ENCODE assay signal across 1 cellular context in the genomic region with DNA sequence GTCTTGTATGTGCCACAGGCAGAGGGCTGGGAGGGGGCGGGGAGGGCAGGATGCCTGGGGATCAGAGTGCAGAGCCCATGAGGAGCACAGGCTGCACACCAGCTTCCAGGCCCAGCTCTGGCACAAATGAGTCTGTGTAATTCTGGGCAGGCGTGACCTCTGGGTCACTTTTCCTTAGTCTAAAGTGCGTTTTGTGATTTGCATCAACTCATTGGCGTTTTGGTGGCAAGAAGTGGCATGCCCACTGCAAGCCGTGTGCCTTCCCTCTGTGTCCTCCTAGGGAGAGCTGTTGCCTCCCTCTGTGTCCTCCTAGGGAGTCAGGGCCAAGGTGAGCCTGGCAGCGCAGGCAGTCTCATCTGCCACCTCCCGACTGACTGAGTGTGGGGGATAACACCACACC.
TF ChIP-seq lines count a peak whose summit lies in the region.

No MANE protein-coding gene starts in this region.

TF ChIP-seq in HepG2, 621 proteins besides CTCF, POLR2A, EP300 and RAD21 (continued from another document and continues in another):
- TF ChIP-seq, protein P1, sequence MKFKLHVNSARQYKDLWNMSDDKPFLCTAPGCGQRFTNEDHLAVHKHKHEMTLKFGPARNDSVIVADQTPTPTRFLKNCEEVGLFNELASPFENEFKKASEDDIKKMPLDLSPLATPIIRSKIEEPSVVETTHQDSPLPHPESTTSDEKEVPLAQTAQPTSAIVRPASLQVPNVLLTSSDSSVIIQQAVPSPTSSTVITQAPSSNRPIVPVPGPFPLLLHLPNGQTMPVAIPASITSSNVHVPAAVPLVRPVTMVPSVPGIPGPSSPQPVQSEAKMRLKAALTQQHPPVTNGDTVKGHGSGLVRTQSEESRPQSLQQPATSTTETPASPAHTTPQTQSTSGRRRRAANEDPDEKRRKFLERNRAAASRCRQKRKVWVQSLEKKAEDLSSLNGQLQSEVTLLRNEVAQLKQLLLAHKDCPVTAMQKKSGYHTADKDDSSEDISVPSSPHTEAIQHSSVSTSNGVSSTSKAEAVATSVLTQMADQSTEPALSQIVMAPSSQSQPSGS (CRISPR knock-in tag; IDR thresholded peaks at IDR 0.05): no peak
- TF ChIP-seq TAF1 (CRISPR knock-in tag; IDR thresholded peaks at IDR 0.05) (no peak), ZMAT3 (CRISPR knock-in tag; conservative IDR thresholded peaks at IDR 0.05) (no peak), GMEB2 (CRISPR knock-in tag; IDR thresholded peaks at IDR 0.05; ENCODE audit: low read depth) (no peak), DBP (CRISPR knock-in tag; IDR thresholded peaks at IDR 0.05; ENCODE audit: not compliant biosample characterization) (no peak), ZNF879 (CRISPR knock-in tag; IDR thresholded peaks at IDR 0.05) (no peak), ZNF790 (CRISPR knock-in tag; IDR thresholded peaks at IDR 0.05; ENCODE audit: borderline replicate concordance) (no peak), ZNF572 (CRISPR knock-in tag; IDR thresholded peaks at IDR 0.05) (no peak), PCBP1 (IDR thresholded peaks at IDR 0.05; ENCODE audit: borderline replicate concordance, low read depth, low read length) (no peak), HNF4G (IDR thresholded peaks at IDR 0.05; ENCODE audit: borderline replicate concordance, low read depth, low read length) (peak; percentile 59), HNF4G (CRISPR knock-in tag; IDR thresholded peaks at IDR 0.05; ENCODE audit: borderline replicate concordance, low read depth) (no peak), ARNTL (CRISPR knock-in tag; IDR thresholded peaks at IDR 0.05) (no peak), ETS1 (CRISPR knock-in tag; IDR thresholded peaks at IDR 0.05) (no peak), NFRKB (IDR thresholded peaks at IDR 0.05) (no peak), MIER3 (CRISPR knock-in tag; IDR thresholded peaks at IDR 0.05; ENCODE audit: borderline replicate concordance) (no peak), KAT8 (CRISPR knock-in tag; IDR thresholded peaks at IDR 0.05) (no peak), ZNF891 (CRISPR knock-in tag; IDR thresholded peaks at IDR 0.05) (no peak), TBL1XR1 (IDR thresholded peaks at IDR 0.05; ENCODE audit: borderline replicate concordance, low read length, partially characterized antibody) (peak; percentile 24), HNRNPH1 (optimal IDR thresholded peaks at IDR 0.05; ENCODE audit: low read depth, low read length) (no peak), MYPOP (CRISPR knock-in tag; IDR thresholded peaks at IDR 0.05) (no peak), SMAD9 (CRISPR knock-in tag; IDR thresholded peaks at IDR 0.05) (no peak), HIVEP1 (CRISPR knock-in tag; IDR thresholded peaks at IDR 0.05) (no peak), REL (CRISPR knock-in tag; conservative IDR thresholded peaks at IDR 0.05) (no peak), ZNF737 (CRISPR knock-in tag; IDR thresholded peaks at IDR 0.05; ENCODE audit: borderline replicate concordance) (no peak), ZNF260 (CRISPR knock-in tag; IDR thresholded peaks at IDR 0.05; ENCODE audit: borderline replicate concordance, low read depth) (no peak), AGO2 (optimal IDR thresholded peaks at IDR 0.05; ENCODE audit: low read depth, low read length) (peak; percentile 16), ZBTB40 (IDR thresholded peaks at IDR 0.05) (no peak), ZBTB40 (CRISPR knock-in tag; IDR thresholded peaks at IDR 0.05) (no peak), MTERF4 (CRISPR knock-in tag; IDR thresholded peaks at IDR 0.05) (no peak), MXI1 (IDR thresholded peaks at IDR 0.05; ENCODE audit: borderline replicate concordance, low read depth, low read length) (no peak), HNRNPL (IDR thresholded peaks at IDR 0.05; ENCODE audit: low read depth, low read length) (peak; percentile 89), ZNF773 (CRISPR knock-in tag; IDR thresholded peaks at IDR 0.05; ENCODE audit: borderline replicate concordance) (no peak)
- TF ChIP-seq, protein P2, sequence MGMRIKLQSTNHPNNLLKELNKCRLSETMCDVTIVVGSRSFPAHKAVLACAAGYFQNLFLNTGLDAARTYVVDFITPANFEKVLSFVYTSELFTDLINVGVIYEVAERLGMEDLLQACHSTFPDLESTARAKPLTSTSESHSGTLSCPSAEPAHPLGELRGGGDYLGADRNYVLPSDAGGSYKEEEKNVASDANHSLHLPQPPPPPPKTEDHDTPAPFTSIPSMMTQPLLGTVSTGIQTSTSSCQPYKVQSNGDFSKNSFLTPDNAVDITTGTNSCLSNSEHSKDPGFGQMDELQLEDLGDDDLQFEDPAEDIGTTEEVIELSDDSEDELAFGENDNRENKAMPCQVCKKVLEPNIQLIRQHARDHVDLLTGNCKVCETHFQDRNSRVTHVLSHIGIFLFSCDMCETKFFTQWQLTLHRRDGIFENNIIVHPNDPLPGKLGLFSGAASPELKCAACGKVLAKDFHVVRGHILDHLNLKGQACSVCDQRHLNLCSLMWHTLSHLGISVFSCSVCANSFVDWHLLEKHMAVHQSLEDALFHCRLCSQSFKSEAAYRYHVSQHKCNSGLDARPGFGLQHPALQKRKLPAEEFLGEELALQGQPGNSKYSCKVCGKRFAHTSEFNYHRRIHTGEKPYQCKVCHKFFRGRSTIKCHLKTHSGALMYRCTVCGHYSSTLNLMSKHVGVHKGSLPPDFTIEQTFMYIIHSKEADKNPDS (CRISPR knock-in tag; IDR thresholded peaks at IDR 0.05): no peak
- TF ChIP-seq, protein P3, sequence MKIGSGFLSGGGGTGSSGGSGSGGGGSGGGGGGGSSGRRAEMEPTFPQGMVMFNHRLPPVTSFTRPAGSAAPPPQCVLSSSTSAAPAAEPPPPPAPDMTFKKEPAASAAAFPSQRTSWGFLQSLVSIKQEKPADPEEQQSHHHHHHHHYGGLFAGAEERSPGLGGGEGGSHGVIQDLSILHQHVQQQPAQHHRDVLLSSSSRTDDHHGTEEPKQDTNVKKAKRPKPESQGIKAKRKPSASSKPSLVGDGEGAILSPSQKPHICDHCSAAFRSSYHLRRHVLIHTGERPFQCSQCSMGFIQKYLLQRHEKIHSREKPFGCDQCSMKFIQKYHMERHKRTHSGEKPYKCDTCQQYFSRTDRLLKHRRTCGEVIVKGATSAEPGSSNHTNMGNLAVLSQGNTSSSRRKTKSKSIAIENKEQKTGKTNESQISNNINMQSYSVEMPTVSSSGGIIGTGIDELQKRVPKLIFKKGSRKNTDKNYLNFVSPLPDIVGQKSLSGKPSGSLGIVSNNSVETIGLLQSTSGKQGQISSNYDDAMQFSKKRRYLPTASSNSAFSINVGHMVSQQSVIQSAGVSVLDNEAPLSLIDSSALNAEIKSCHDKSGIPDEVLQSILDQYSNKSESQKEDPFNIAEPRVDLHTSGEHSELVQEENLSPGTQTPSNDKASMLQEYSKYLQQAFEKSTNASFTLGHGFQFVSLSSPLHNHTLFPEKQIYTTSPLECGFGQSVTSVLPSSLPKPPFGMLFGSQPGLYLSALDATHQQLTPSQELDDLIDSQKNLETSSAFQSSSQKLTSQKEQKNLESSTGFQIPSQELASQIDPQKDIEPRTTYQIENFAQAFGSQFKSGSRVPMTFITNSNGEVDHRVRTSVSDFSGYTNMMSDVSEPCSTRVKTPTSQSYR (CRISPR knock-in tag; IDR thresholded peaks at IDR 0.05; ENCODE audit: borderline replicate concordance): peak; percentile 66; the same call in 1 of the 2 replicates
- TF ChIP-seq, protein P4, sequence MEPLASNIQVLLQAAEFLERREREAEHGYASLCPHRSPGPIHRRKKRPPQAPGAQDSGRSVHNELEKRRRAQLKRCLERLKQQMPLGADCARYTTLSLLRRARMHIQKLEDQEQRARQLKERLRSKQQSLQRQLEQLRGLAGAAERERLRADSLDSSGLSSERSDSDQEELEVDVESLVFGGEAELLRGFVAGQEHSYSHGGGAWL (CRISPR knock-in tag; IDR thresholded peaks at IDR 0.05): no peak
